1 cellular context compared by ENCODE assay signal in the genomic region with DNA sequence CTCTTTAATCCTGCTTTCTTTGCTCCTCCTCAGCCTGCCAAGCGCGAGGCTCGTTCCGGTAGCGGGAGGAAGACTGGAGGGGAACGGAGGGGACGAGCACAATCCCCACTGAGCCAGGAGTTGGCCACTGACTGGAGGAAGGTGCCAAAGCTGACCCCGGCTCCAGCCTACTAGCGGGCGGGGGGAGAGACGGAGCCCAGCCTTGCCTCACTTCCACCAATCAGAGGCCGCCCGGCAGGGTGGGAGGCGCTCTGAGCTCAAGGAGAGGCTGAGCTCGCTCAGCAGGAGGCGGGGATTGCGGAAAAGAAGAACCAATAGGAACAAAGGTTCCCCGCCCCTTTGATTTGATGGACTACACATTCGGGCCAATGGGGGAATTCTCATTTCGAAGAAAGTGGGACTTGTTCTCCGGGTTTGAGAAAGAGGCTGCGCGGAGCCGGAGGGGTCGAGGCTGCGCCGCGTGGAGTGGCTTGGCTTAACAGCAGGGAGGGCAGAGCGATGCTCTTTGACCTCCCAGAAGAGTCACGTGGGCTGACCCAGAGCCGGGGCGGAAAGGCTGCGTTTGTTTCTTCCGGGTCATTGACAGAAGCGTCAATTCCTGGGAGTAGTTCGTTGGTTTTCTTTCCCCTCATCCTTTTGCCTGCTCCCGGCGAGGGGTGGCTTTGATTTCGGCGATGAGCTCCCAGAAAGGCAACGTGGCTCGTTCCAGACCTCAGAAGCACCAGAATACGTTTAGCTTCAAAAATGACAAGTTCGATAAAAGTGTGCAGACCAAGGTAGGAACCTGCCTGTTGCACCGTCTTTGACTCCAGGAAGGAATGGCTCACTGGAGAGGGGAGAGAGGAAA.
TF ChIP-seq lines count a peak whose summit lies in the region.

Gene ABHD17B (minus strand): TSS at position 133 of the 847 bp plus-strand sequence. CDS start 36,113 bp downstream, outside the sequence.
A gene with protein sequence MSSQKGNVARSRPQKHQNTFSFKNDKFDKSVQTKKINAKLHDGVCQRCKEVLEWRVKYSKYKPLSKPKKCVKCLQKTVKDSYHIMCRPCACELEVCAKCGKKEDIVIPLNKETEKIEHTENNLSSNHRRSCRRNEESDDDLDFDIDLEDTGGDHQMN (plus strand): TSS at position 579 of the 847 bp plus-strand sequence. CDS start 96 bp downstream, at position 675.

TF ChIP-seq in HCT116, 20 proteins besides CTCF, POLR2A, EP300 and RAD21 (continued from another document):
- TF ChIP-seq, protein P1, sequence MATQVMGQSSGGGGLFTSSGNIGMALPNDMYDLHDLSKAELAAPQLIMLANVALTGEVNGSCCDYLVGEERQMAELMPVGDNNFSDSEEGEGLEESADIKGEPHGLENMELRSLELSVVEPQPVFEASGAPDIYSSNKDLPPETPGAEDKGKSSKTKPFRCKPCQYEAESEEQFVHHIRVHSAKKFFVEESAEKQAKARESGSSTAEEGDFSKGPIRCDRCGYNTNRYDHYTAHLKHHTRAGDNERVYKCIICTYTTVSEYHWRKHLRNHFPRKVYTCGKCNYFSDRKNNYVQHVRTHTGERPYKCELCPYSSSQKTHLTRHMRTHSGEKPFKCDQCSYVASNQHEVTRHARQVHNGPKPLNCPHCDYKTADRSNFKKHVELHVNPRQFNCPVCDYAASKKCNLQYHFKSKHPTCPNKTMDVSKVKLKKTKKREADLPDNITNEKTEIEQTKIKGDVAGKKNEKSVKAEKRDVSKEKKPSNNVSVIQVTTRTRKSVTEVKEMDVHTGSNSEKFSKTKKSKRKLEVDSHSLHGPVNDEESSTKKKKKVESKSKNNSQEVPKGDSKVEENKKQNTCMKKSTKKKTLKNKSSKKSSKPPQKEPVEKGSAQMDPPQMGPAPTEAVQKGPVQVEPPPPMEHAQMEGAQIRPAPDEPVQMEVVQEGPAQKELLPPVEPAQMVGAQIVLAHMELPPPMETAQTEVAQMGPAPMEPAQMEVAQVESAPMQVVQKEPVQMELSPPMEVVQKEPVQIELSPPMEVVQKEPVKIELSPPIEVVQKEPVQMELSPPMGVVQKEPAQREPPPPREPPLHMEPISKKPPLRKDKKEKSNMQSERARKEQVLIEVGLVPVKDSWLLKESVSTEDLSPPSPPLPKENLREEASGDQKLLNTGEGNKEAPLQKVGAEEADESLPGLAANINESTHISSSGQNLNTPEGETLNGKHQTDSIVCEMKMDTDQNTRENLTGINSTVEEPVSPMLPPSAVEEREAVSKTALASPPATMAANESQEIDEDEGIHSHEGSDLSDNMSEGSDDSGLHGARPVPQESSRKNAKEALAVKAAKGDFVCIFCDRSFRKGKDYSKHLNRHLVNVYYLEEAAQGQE (IDR thresholded peaks at IDR 0.05; ENCODE audit: low read depth) = no peak
- TF ChIP-seq ELF1 (IDR thresholded peaks at IDR 0.05; ENCODE audit: borderline replicate concordance, low read depth) (peak; percentile 32; the same call in 1 of the 2 replicates), JUND (IDR thresholded peaks at IDR 0.05) (no peak), SP1 (IDR thresholded peaks at IDR 0.05; ENCODE audit: low read depth) (peak; percentile 98), EZH2phosphoT487 (IDR thresholded peaks at IDR 0.05; ENCODE audit: borderline replicate concordance) (no peak), EZH2 (IDR thresholded peaks at IDR 0.05) (no peak), CEBPB (IDR thresholded peaks at IDR 0.05; ENCODE audit: low read depth) (no peak), SRF (IDR thresholded peaks at IDR 0.05; ENCODE audit: low read depth) (no peak), YY1 (IDR thresholded peaks at IDR 0.05; ENCODE audit: extremely low read depth, insufficient replicate concordance, low read depth, low read length) (peak; percentile 46), SIN3A (IDR thresholded peaks at IDR 0.05; ENCODE audit: low read depth) (peak; percentile 85), FOSL1 (IDR thresholded peaks at IDR 0.05; ENCODE audit: low read depth) (no peak), POLR2AphosphoS5 (IDR thresholded peaks at IDR 0.05; ENCODE audit: low read depth, low read length) (peak; percentile 96)
- TF ChIP-seq, protein P2, sequence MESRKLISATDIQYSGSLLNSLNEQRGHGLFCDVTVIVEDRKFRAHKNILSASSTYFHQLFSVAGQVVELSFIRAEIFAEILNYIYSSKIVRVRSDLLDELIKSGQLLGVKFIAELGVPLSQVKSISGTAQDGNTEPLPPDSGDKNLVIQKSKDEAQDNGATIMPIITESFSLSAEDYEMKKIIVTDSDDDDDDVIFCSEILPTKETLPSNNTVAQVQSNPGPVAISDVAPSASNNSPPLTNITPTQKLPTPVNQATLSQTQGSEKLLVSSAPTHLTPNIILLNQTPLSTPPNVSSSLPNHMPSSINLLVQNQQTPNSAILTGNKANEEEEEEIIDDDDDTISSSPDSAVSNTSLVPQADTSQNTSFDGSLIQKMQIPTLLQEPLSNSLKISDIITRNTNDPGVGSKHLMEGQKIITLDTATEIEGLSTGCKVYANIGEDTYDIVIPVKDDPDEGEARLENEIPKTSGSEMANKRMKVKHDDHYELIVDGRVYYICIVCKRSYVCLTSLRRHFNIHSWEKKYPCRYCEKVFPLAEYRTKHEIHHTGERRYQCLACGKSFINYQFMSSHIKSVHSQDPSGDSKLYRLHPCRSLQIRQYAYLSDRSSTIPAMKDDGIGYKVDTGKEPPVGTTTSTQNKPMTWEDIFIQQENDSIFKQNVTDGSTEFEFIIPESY (IDR thresholded peaks at IDR 0.05; ENCODE audit: extremely low read depth, insufficient replicate concordance, low read length) = no peak
TF ChIP-seq in HCT116: peak in this region for 10.
